Comparison of ENCODE assay signal across 31 cellular contexts in genomic region chr9:136560586-136560985, GRCh38.
"Had no signal": no experiment of that assay in that cellular context is flagged by ENCODE, and none has a peak within 500 bp of the region (broad histone marks: within the 10 kb centered on the region; RNA-seq: fewer than 3 reads in every experiment).

No MANE protein-coding gene starts in this region.

- H3K27me3 ChIP-seq: breast epithelium, pancreas, stomach, thyroid gland, upper lobe of right lung had no signal

- H3K4me1 Mint-ChIP-seq: activated T-helper 17 cell treated with anti-CD3 and anti-CD28 coated beads, Interleukin-2, amount 50 U/mL, for 72 hours had no signal

- H3K4me1 ChIP-seq: pancreas, prostate gland had no signal

- H3K27ac ChIP-seq: breast epithelium, epithelial cell of prostate, esophagus squamous epithelium, pancreas, prostate gland, stomach, thyroid gland, upper lobe of right lung had no signal

- H3K27ac Mint-ChIP-seq: activated CD4-positive, alpha-beta memory T cell treated with anti-CD3 and anti-CD28 coated beads, Interleukin-2, amount 10 ng/mL, durations not matched to agents 7 days and 5 days; activated CD4-positive, alpha-beta T cell treated with anti-CD3 and anti-CD28 coated beads, Interleukin-2, amount 10 ng/mL, durations not matched to agents 24 days and 14 days; activated T-cell treated with anti-CD3 and anti-CD28 coated beads, Interleukin-2, amount 50 U/mL, for 24 hours; activated T-helper 17 cell treated with anti-CD3 and anti-CD28 coated beads, Interleukin-2, amount 50 U/mL, for 72 hours; nephron progenitor cell; stimulated activated naive B cell treated with anti-CD40 and anti-IgM and Interleukin-4, amounts not matched to agents 10 μg/mL and 1 μg/mL and 100 μg/mL, for 72 hours; T-helper 1 cell treated with Interleukin-12 subunit alpha and Interleukin-12 subunit beta and Interleukin-4 antibody, amounts not matched to agents 30 μg/mL and 1 μg/mL, for 36 hours had no signal

- H3K9me3 ChIP-seq: pancreas, prostate gland, thyroid gland, upper lobe of right lung had no signal

- H3K36me3 ChIP-seq: breast epithelium, esophagus squamous epithelium, pancreas, prostate gland, stomach, thyroid gland, upper lobe of right lung had no signal

- DNase-seq: activated CD4-positive, alpha-beta memory T cell treated with anti-CD3 and anti-CD28 coated beads, Interleukin-2, amount 10 ng/mL, durations not matched to agents 7 days and 5 days; activated CD4-positive, alpha-beta T cell treated with anti-CD3 and anti-CD28 coated beads, Interleukin-2, amount 10 ng/mL, durations not matched to agents 24 days and 14 days; activated CD4-positive, CD25-positive, alpha-beta regulatory T cell treated with anti-CD3 and anti-CD28 coated beads, Interleukin-2, amount 50 U/mL, for 72 hours; activated CD8-positive, alpha-beta memory T cell treated with anti-CD3 and anti-CD28 coated beads, Interleukin-2, amount 50 U/mL, for 48 hours; activated gamma-delta T cell treated with Interleukin-2 at 50 U/mL for 16 hours; activated naive CD4-positive, alpha-beta T cell treated with anti-CD3 and anti-CD28 coated beads, Interleukin-2, amount 50 U/mL, for 16 hours; activated T-cell treated with anti-CD3 and anti-CD28 coated beads, Interleukin-2, amount 50 U/mL, for 24 hours; central memory CD4-positive, alpha-beta T cell; effector CD4-positive, alpha-beta T cell; esophagus squamous epithelium; foreskin melanocyte; mammary epithelial cell; nephron progenitor cell; nucleus accumbens; retina; stimulated activated CD4-positive, alpha-beta T cell treated with anti-CD3 and anti-CD28 coated beads, Interleukin-1b, Interleukin-23, amount 100 ng/mL, for 48 hours; stimulated activated CD4-positive, alpha-beta T cell treated with anti-CD3 and anti-CD28 coated beads, Interleukin-4, amount 100 ng/mL, for 4 hours; stimulated activated CD8-positive, alpha-beta memory T cell treated with anti-CD3 and anti-CD28 coated beads, Interleukin-4, amount 100 ng/mL, for 48 hours; stimulated activated naive B cell treated with anti-CD40 and anti-IgM and Interleukin-4, amounts not matched to agents 10 μg/mL and 1 μg/mL and 100 μg/mL, for 72 hours; stomach; T-helper 9 cell; thyroid gland; upper lobe of right lung had no signal

- ATAC-seq: activated T-helper 17 cell treated with anti-CD3 and anti-CD28 coated beads, Interleukin-2, amount 50 U/mL, for 72 hours; pancreas; stimulated activated naive B cell treated with anti-CD40 and anti-IgM and Interleukin-4, amounts not matched to agents 10 μg/mL and 1 μg/mL and 100 μg/mL, for 72 hours; upper lobe of right lung had no signal

- FAIRE-seq: islet of Langerhans, pancreas had no signal

- H3K4me3 Mint-ChIP-seq: activated CD4-positive, alpha-beta memory T cell treated with anti-CD3 and anti-CD28 coated beads, Interleukin-2, amount 10 ng/mL, durations not matched to agents 7 days and 5 days; activated CD4-positive, alpha-beta T cell treated with anti-CD3 and anti-CD28 coated beads, Interleukin-2, amount 10 ng/mL, durations not matched to agents 24 days and 14 days; activated T-cell treated with anti-CD3 and anti-CD28 coated beads, Interleukin-2, amount 50 U/mL, for 24 hours; activated T-helper 17 cell treated with anti-CD3 and anti-CD28 coated beads, Interleukin-2, amount 50 U/mL, for 72 hours; nephron progenitor cell; stimulated activated naive B cell treated with anti-CD40 and anti-IgM and Interleukin-4, amounts not matched to agents 10 μg/mL and 1 μg/mL and 100 μg/mL, for 72 hours; T-helper 1 cell treated with Interleukin-12 subunit alpha and Interleukin-12 subunit beta and Interleukin-4 antibody, amounts not matched to agents 30 μg/mL and 1 μg/mL, for 36 hours had no signal

- H3K9me3 Mint-ChIP-seq: activated T-helper 17 cell treated with anti-CD3 and anti-CD28 coated beads, Interleukin-2, amount 50 U/mL, for 72 hours had no signal

- H3K4me3 ChIP-seq: breast epithelium, esophagus squamous epithelium, pancreas, prostate gland, smooth muscle cell, stomach, thyroid gland, upper lobe of right lung had no signal
